2 cellular contexts compared by ENCODE assay signal in the genomic region with DNA sequence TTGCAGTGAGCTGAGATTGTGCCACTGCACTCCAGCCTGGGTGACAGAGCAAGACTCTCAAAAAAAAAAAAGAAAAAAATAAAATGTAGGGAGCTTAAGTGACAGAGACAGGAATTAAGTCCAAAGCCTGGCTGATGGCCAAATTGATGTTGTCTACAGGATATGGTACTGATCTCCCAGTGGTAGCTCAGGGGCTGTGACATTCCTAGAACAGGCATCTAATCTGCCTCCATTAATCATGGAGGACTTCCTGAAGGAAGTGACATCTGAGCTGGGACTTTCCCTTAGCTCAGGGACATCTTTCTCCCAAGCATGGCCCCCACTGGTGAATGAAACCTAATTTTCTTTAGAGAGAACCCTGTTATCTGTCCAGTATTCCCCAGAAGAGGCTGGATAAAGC.
A peak's percentile ranks its signal among the peaks of the same experiment; 100 is the strongest.
TF ChIP-seq lines count a peak whose summit lies in the region.

No MANE protein-coding gene starts in this region.

TF ChIP-seq in SK-N-SH, 30 proteins besides CTCF, POLR2A, EP300 and RAD21 (continued from another document):
- TF ChIP-seq GATA2 (CRISPR knock-in tag; IDR thresholded peaks at IDR 0.05), result peak; percentile 55
- TF ChIP-seq IRF3 (IDR thresholded peaks at IDR 0.05; ENCODE audit: low read depth, low read length), result no peak
- TF ChIP-seq POLR2AphosphoS5 (IDR thresholded peaks at IDR 0.05; ENCODE audit: low read depth, low read length), result no peak
- no peak for TF ChIP-seq YY1 (IDR thresholded peaks at IDR 0.05; ENCODE audit: low read depth)
- TF ChIP-seq RCOR1 (IDR thresholded peaks at IDR 0.05; ENCODE audit: low read length), result no peak; the same call in 1 of the 2 replicates
- no peak for TF ChIP-seq FOXM1 (IDR thresholded peaks at IDR 0.05; ENCODE audit: low read depth)
- TF ChIP-seq MEF2A (IDR thresholded peaks at IDR 0.05; ENCODE audit: borderline replicate concordance, low read depth), result no peak
- TF ChIP-seq MXI1 (IDR thresholded peaks at IDR 0.05; ENCODE audit: low read depth, low read length), result no peak
- TF ChIP-seq CHD2 (IDR thresholded peaks at IDR 0.05; ENCODE audit: low read length, partially characterized antibody), result peak; percentile 34
- no peak for TF ChIP-seq SIN3A (IDR thresholded peaks at IDR 0.05; ENCODE audit: borderline replicate concordance, low read depth, low read length)
- no peak for TF ChIP-seq NRF1 (IDR thresholded peaks at IDR 0.05; ENCODE audit: low read depth, low read length)
- TF ChIP-seq JUND (IDR thresholded peaks at IDR 0.05), result no peak
- TF ChIP-seq, protein P1, sequence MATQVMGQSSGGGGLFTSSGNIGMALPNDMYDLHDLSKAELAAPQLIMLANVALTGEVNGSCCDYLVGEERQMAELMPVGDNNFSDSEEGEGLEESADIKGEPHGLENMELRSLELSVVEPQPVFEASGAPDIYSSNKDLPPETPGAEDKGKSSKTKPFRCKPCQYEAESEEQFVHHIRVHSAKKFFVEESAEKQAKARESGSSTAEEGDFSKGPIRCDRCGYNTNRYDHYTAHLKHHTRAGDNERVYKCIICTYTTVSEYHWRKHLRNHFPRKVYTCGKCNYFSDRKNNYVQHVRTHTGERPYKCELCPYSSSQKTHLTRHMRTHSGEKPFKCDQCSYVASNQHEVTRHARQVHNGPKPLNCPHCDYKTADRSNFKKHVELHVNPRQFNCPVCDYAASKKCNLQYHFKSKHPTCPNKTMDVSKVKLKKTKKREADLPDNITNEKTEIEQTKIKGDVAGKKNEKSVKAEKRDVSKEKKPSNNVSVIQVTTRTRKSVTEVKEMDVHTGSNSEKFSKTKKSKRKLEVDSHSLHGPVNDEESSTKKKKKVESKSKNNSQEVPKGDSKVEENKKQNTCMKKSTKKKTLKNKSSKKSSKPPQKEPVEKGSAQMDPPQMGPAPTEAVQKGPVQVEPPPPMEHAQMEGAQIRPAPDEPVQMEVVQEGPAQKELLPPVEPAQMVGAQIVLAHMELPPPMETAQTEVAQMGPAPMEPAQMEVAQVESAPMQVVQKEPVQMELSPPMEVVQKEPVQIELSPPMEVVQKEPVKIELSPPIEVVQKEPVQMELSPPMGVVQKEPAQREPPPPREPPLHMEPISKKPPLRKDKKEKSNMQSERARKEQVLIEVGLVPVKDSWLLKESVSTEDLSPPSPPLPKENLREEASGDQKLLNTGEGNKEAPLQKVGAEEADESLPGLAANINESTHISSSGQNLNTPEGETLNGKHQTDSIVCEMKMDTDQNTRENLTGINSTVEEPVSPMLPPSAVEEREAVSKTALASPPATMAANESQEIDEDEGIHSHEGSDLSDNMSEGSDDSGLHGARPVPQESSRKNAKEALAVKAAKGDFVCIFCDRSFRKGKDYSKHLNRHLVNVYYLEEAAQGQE (IDR thresholded peaks at IDR 0.05; ENCODE audit: low read depth, low read length), result no peak
- TF ChIP-seq RFX5 (IDR thresholded peaks at IDR 0.05; ENCODE audit: low read length), result no peak
- no peak for TF ChIP-seq NFIC (IDR thresholded peaks at IDR 0.05; ENCODE audit: borderline replicate concordance)
- no peak for TF ChIP-seq TEAD4 (IDR thresholded peaks at IDR 0.05; ENCODE audit: borderline replicate concordance, insufficient read depth)
TF ChIP-seq in SK-N-SH: peak in this region for 3.

TF ChIP-seq in SK-N-SH treated with all-trans-retinoic acid at 6 μM for 48 hours, 23 proteins besides CTCF, POLR2A, EP300 and RAD21 (continued from another document):
- no peak for TF ChIP-seq ARNTL (CRISPR knock-in tag; IDR thresholded peaks at IDR 0.05; ENCODE audit: borderline replicate concordance, low read depth)
- TF ChIP-seq PATZ1 (CRISPR knock-in tag; IDR thresholded peaks at IDR 0.05; ENCODE audit: borderline replicate concordance), result no peak
- TF ChIP-seq, protein P2, sequence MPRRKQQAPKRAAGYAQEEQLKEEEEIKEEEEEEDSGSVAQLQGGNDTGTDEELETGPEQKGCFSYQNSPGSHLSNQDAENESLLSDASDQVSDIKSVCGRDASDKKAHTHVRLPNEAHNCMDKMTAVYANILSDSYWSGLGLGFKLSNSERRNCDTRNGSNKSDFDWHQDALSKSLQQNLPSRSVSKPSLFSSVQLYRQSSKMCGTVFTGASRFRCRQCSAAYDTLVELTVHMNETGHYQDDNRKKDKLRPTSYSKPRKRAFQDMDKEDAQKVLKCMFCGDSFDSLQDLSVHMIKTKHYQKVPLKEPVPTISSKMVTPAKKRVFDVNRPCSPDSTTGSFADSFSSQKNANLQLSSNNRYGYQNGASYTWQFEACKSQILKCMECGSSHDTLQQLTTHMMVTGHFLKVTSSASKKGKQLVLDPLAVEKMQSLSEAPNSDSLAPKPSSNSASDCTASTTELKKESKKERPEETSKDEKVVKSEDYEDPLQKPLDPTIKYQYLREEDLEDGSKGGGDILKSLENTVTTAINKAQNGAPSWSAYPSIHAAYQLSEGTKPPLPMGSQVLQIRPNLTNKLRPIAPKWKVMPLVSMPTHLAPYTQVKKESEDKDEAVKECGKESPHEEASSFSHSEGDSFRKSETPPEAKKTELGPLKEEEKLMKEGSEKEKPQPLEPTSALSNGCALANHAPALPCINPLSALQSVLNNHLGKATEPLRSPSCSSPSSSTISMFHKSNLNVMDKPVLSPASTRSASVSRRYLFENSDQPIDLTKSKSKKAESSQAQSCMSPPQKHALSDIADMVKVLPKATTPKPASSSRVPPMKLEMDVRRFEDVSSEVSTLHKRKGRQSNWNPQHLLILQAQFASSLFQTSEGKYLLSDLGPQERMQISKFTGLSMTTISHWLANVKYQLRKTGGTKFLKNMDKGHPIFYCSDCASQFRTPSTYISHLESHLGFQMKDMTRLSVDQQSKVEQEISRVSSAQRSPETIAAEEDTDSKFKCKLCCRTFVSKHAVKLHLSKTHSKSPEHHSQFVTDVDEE (CRISPR knock-in tag; IDR thresholded peaks at IDR 0.05), result no peak
- TF ChIP-seq GLIS3 (CRISPR knock-in tag; IDR thresholded peaks at IDR 0.05), result no peak
- no peak for TF ChIP-seq ZNF565 (CRISPR knock-in tag; conservative IDR thresholded peaks at IDR 0.05; ENCODE audit: low read depth)
